13 cellular contexts compared by ENCODE assay signal in genomic region chr11:61571869-61572268, GRCh38. TPM values are rescaled to one million over a fixed set of nuclear protein-coding genes. Genes with fewer than 3 reads are reported as not detected.
DNase-seq lines count a peak whose midpoint lies in the region; ATAC-seq and TF ChIP-seq lines count a peak whose summit lies in the region.
"Had no signal": no experiment of that assay in that cellular context is flagged by ENCODE, and none has a peak within 500 bp of the region (broad histone marks: within the 10 kb centered on the region; RNA-seq: fewer than 3 reads in every experiment).

No MANE protein-coding gene starts in this region.

- TF ChIP-seq CTCF in heart left ventricle (IDR thresholded peaks at IDR 0.05) (no peak), right atrium auricular region (IDR thresholded peaks at IDR 0.05) (no peak)

- H3K27me3 ChIP-seq in heart left ventricle: peaks cover 0 to 10% (median 0%) of the 10 kb centered on the region in 9 donors
- H3K27me3 ChIP-seq in right atrium auricular region: no peaks in the 10 kb centered on the region

- H3K4me3 ChIP-seq in heart left ventricle (no peak overlapping the region), right atrium auricular region (no peak overlapping the region)
- H3K4me3 ChIP-seq: BLaER1 had no signal

- 20 to 34% (median 26%) methylated on average over 3 of the region's 3 CpGs for WGBS in heart left ventricle, 4 donors

- H3K36me3 ChIP-seq in heart left ventricle: no peaks in the 10 kb centered on the region
- H3K36me3 ChIP-seq in right atrium auricular region: no peaks in the 10 kb centered on the region
- H3K36me3 ChIP-seq: BLaER1 had no signal

- H3K27ac ChIP-seq in heart left ventricle: peak overlapping the region in 4 of 12 donors; percentile 26 to 67 (median 50)
- peak overlapping the region; percentile 49 to 70 for H3K27ac ChIP-seq in right atrium auricular region
- H3K27ac ChIP-seq: 22Rv1, BLaER1 had no signal

- no peaks in the 10 kb centered on the region for H3K9me3 ChIP-seq in heart left ventricle
- no peaks in the 10 kb centered on the region for H3K9me3 ChIP-seq in right atrium auricular region
- H3K9me3 ChIP-seq: BLaER1, Caco-2 had no signal

- H3K4me1 ChIP-seq in heart left ventricle (peaks cover 0 to 54% (median 10%) of the 10 kb centered on the region in 12 donors), right atrium auricular region (peaks cover 0 to 49% of the 10 kb centered on the region in 2 donors)
- H3K4me1 ChIP-seq: BLaER1, Caco-2 had no signal

- ATAC-seq in Right ventricle myocardium inferior: peak; percentile 43
- ATAC-seq in heart left ventricle: peak in 3 of 4 donors; percentile 35 to 57 (median 54)
- no peak for ATAC-seq in GM18511 (IDR thresholded peaks at IDR 0.05; ENCODE audit: unreplicated experiment)

- TF ChIP-seq POLR2A in heart left ventricle (IDR thresholded peaks at IDR 0.05): no peak

- DNase-seq in Right ventricle myocardium inferior (ENCODE audit: missing footprints): no peak
- no peak for DNase-seq in cardiac septum (ENCODE audit: low spot score)
- peak in 1 of 5 donors; percentile 54 for DNase-seq in heart left ventricle
- DNase-seq in right atrium auricular region (ENCODE audit: low spot score): no peak
- DNase-seq in putamen (ENCODE audit: low spot score): peak; percentile 82
- no peak for DNase-seq in DMS153 (lab: John Stamatoyannopoulos, UW)
- no peak for DNase-seq in stimulated activated CD4-positive, alpha-beta T cell treated with anti-CD3 and anti-CD28 coated beads, Interleukin-15, amount 100 ng/mL, for 24 hours
- DNase-seq: Caco-2; CD8-positive, alpha-beta memory T cell; HCEC 1CT had no signal

- intact Hi-C loops in Right ventricle myocardium inferior (cut with DNase I) (no loop called here), cardiac septum (cut with DNase I) (no loop called here), heart left ventricle (cut with DNase I) (loop anchor here in 3 of 10 donors (5.0 to 10.0 kb wide), 3 partner anchors 35 to 97 kb away; a partner anchor contains a TSS)

RNA-seq across cellular contexts. Expression of gene SYT7, which starts 9.0 kb away (rescaled TPM):
- total RNA-seq in Right ventricle myocardium inferior: 28.2 TPM
- 9.3 TPM for total RNA-seq in cardiac septum
- total RNA-seq in heart left ventricle: 10 to 100 TPM; 12.4 to 22.7 (median 17.4) TPM
- 10 to 100 TPM; 13.0 to 34.7 TPM for polyA plus RNA-seq in heart left ventricle
- 10 to 100 TPM; 19.2 to 23.6 TPM for total RNA-seq in right atrium auricular region
- total RNA-seq: CD8-positive, alpha-beta memory T cell had no signal
- polyA plus RNA-seq: CD8-positive, alpha-beta memory T cell had no signal
